19 cellular contexts compared by ENCODE assay signal in genomic region chr2:238527565-238527964, GRCh38.
DNase-seq lines count a peak whose midpoint lies in the region; ATAC-seq and TF ChIP-seq lines count a peak whose summit lies in the region.
"Had no signal": no experiment of that assay in that cellular context is flagged by ENCODE, and none has a peak within 500 bp of the region (broad histone marks: within the 10 kb centered on the region; RNA-seq: fewer than 3 reads in every experiment).

No MANE protein-coding gene starts in this region.

- H3K36me3 Mint-ChIP-seq in neural progenitor cell, result peaks cover 6% of the 10 kb centered on the region

- H3K36me3 ChIP-seq in BLaER1, result peaks cover 8% of the 10 kb centered on the region
- H3K36me3 ChIP-seq in neural progenitor cell, result no peaks in the 10 kb centered on the region
- H3K36me3 ChIP-seq: ovary, vagina had no signal

- H3K79me2 ChIP-seq in neural progenitor cell (ENCODE audit: low read depth), result no peaks in the 10 kb centered on the region

- H3K4me1 ChIP-seq in BLaER1 (peaks cover 65% of the 10 kb centered on the region), neural progenitor cell (peaks cover 15% of the 10 kb centered on the region)

- ATAC-seq in GM19452 (IDR thresholded peaks at IDR 0.05; ENCODE audit: unreplicated experiment) (no peak), HG02642 (IDR thresholded peaks at IDR 0.05; ENCODE audit: poor library complexity, unreplicated experiment) (no peak)
- ATAC-seq: HCT116, left ventricle myocardium superior had no signal

- H3K9ac ChIP-seq in BLaER1 (no peak overlapping the region), neural progenitor cell (no peak overlapping the region)

- H3F3A ChIP-seq in neural progenitor cell (ENCODE audit: low read depth), result no peaks in the 10 kb centered on the region

- H3K27ac ChIP-seq in BLaER1, result 0 out of 2 replicates have a peak overlapping the region, but pooled peaks have one; percentile 12
- peak overlapping the region; percentile 58; the same call in 1 of the 2 replicates for H3K27ac ChIP-seq in RWPE1
- H3K27ac ChIP-seq in neural progenitor cell, result no peak overlapping the region
- H3K27ac ChIP-seq: ovary, vagina had no signal

- no peaks in the 10 kb centered on the region for H3K27me3 ChIP-seq in BLaER1
- H3K27me3 ChIP-seq in neural progenitor cell, result no peaks in the 10 kb centered on the region
- H3K27me3 ChIP-seq: ovary, vagina had no signal

- H3K4me2 ChIP-seq in BLaER1, result peak overlapping the region; percentile 95
- no peak overlapping the region for H3K4me2 ChIP-seq in neural progenitor cell

- no peak overlapping the region for H3K4me3 Mint-ChIP-seq in neural progenitor cell
- H3K4me3 Mint-ChIP-seq: activated naive CD8-positive, alpha-beta T cell treated with anti-CD3 and anti-CD28 coated beads for 36 hours; B cell had no signal

- peaks cover 21% of the 10 kb centered on the region for H3K4me1 Mint-ChIP-seq in neural progenitor cell
- H3K4me1 Mint-ChIP-seq: activated naive CD8-positive, alpha-beta T cell treated with anti-CD3 and anti-CD28 coated beads for 36 hours; B cell had no signal

- TF ChIP-seq CTCF in RWPE1 (conservative IDR thresholded peaks at IDR 0.05; ENCODE audit: low read depth) (no peak), neural progenitor cell (IDR thresholded peaks at IDR 0.05) (no peak)

- no peak overlapping the region for H3K27ac Mint-ChIP-seq in neural progenitor cell
- H3K27ac Mint-ChIP-seq: activated naive CD8-positive, alpha-beta T cell treated with anti-CD3 and anti-CD28 coated beads for 36 hours; B cell had no signal

- H4K20me1 ChIP-seq in BLaER1, result no peaks in the 10 kb centered on the region
- no peaks in the 10 kb centered on the region for H4K20me1 ChIP-seq in neural progenitor cell (ENCODE audit: low read depth)

- CTCF ChIA-PET in RWPE1 (lab: Yijun Ruan, JAX), result no interaction called here

- POLR2A ChIA-PET in RWPE1 (lab: Yijun Ruan, JAX; ENCODE audit: low non-redundant PET), result no interaction called here

- H3K9me3 ChIP-seq in BLaER1 (peaks cover 35% of the 10 kb centered on the region), neural progenitor cell (ENCODE audit: low read depth) (no peaks in the 10 kb centered on the region)
- H3K9me3 ChIP-seq: ovary had no signal

- H3K4me3 ChIP-seq in BLaER1, result no peak overlapping the region
- H3K4me3 ChIP-seq in neural progenitor cell, result no peak overlapping the region
- H3K4me3 ChIP-seq: ovary, vagina had no signal

- peaks cover 2% of the 10 kb centered on the region for H3K27me3 Mint-ChIP-seq in neural progenitor cell (ENCODE audit: insufficient read depth, low read depth)

- DNase-seq in RWPE1 (ENCODE audit: low spot score) (peak; percentile 74), fibroblast of gingiva (ENCODE audit: low read depth) (peak; percentile 60), neural progenitor cell (ENCODE audit: low spot score) (peak; percentile 26), kidney tubule cell (ENCODE audit: low spot score) (no peak), nucleus accumbens (lab: John Stamatoyannopoulos, UW) (no peak)
- DNase-seq: activated CD4-positive, alpha-beta T cell treated with anti-CD3 and anti-CD28 coated beads, Interleukin-2, amount 50 U/mL, for 48 hours; activated naive CD8-positive, alpha-beta T cell treated with anti-CD3 and anti-CD28 coated beads for 36 hours; caudate nucleus; foreskin melanocyte; left ventricle myocardium superior; NCI-H226; ovary; stimulated activated CD4-positive, alpha-beta T cell treated with anti-CD3 and anti-CD28 coated beads, Interleukin-2, amount 100 ng/mL, for 48 hours had no signal

- no peak overlapping the region for H2AFZ ChIP-seq in neural progenitor cell (replicated peaks)

- H3K9me3 Mint-ChIP-seq in neural progenitor cell, result peaks cover 21% of the 10 kb centered on the region

Comparison
In these comparisons a context has a peak if more than half of its experiments do, and no peak if none do; other contexts are left out.
1. DNase-seq: peak in RWPE1 (single experiment), fibroblast of gingiva (single experiment) and neural progenitor cell (single experiment); none in kidney tubule cell (single experiment) and nucleus accumbens (0 of 56).